8 cellular contexts compared by ENCODE assay signal in genomic region chr13:113547248-113547971, GRCh38. TPM values are rescaled to one million over a fixed set of nuclear protein-coding genes. Genes with fewer than 3 reads are reported as not detected.
DNase-seq lines count a peak whose midpoint lies in the region; ATAC-seq and TF ChIP-seq lines count a peak whose summit lies in the region.
"Had no signal": no experiment of that assay in that cellular context is flagged by ENCODE, and none has a peak within 500 bp of the region (broad histone marks: within the 10 kb centered on the region; RNA-seq: fewer than 3 reads in every experiment).

No MANE protein-coding gene starts in this region.

- peaks cover 53% of the 10 kb centered on the region for H4K20me1 ChIP-seq in IMR-90 (ENCODE audit: insufficient read depth, low read length)

- H2BK20ac ChIP-seq in IMR-90 (ENCODE audit: low read depth, low read length), result no peak overlapping the region

- H2AK5ac ChIP-seq in IMR-90 (ENCODE audit: low read depth, low read length), result peak overlapping the region; percentile 23; the same call in 1 of the 2 replicates

- no peak overlapping the region for H3K4me3 ChIP-seq in IMR-90 (ENCODE audit: insufficient read depth, low read depth, low read length)
- H3K4me3 ChIP-seq in coronary artery, result no peak overlapping the region
- no peak overlapping the region for H3K4me3 ChIP-seq in thyroid gland (replicated peaks in 1 of 3)

- intact Hi-C loops in IMR-90 (cut with micrococcal nuclease) (no loop called here), thyroid gland (cut with DNase I) (no loop called here)

- no peak overlapping the region for H3K4ac ChIP-seq in IMR-90 (ENCODE audit: low read depth, low read length)

- H3K4me2 ChIP-seq in IMR-90 (ENCODE audit: low read depth, low read length), result no peak overlapping the region

- H3K23ac ChIP-seq in IMR-90 (ENCODE audit: low read depth, low read length), result no peak overlapping the region

- POLR2A ChIA-PET in IMR-90 (lab: Charles Lee; ENCODE audit: unreplicated experiment), result no interaction called here

- ATAC-seq in IMR-90 (ENCODE audit: low read depth), result no peak
- no peak for ATAC-seq in HG03460 (IDR thresholded peaks at IDR 0.05; ENCODE audit: unreplicated experiment)

- H3K36me3 ChIP-seq in IMR-90 (ENCODE audit: control insufficient read depth, insufficient read depth, low read length) (peaks cover 49% of the 10 kb centered on the region), thyroid gland (no peaks in the 10 kb centered on the region)

- no peak overlapping the region for H2BK5ac ChIP-seq in IMR-90 (ENCODE audit: low read depth, low read length, poor library complexity, severe bottlenecking)

- no peak overlapping the region for H4K91ac ChIP-seq in IMR-90 (ENCODE audit: insufficient read depth, low read depth, low read length)

- peaks cover 7% of the 10 kb centered on the region; the same call in 1 of the 2 replicates for H3K9me1 ChIP-seq in IMR-90 (ENCODE audit: insufficient read depth, low read length)

- H2BK120ac ChIP-seq in IMR-90 (ENCODE audit: low read depth, low read length), result no peak overlapping the region

- H3K4me1 ChIP-seq in IMR-90 (ENCODE audit: control insufficient read depth, insufficient read depth, low read length) (peaks cover 16% of the 10 kb centered on the region), thyroid gland (peaks cover 9 to 19% of the 10 kb centered on the region in 2 donors)

- no peak overlapping the region for H3K14ac ChIP-seq in IMR-90 (replicated peaks; ENCODE audit: low read depth, low read length)

- no peak overlapping the region for H4K5ac ChIP-seq in IMR-90 (ENCODE audit: low read depth, low read length)

- TF ChIP-seq CTCF in IMR-90 (conservative IDR thresholded peaks at IDR 0.05; ENCODE audit: low read depth, low read length) (no peak), coronary artery (IDR thresholded peaks at IDR 0.05) (no peak), thyroid gland (IDR thresholded peaks at IDR 0.05) (no peak)

- no peak overlapping the region for H2BK15ac ChIP-seq in IMR-90 (ENCODE audit: low read depth, low read length)

- no peak overlapping the region for H2AFZ ChIP-seq in IMR-90 (replicated peaks; ENCODE audit: low read length, poor library complexity)

- WGBS in IMR-90 (ENCODE audit: extremely low coverage in 2 of 2, insufficient read length in 1 of 2), 2 experiments, result 72% methylated on average over 6 of the region's 27 CpGs; no CpG with 5 or more reads in 1 of the 2 experiments
- WGBS in thyroid gland, 2 donors, result 84 to 86% methylated on average over 22 to 26 of the region's 27 CpGs

- no peak overlapping the region for H3K9ac ChIP-seq in IMR-90 (ENCODE audit: low read depth, low read length)

- no peak overlapping the region for H3K18ac ChIP-seq in IMR-90 (ENCODE audit: low read depth, low read length)

- H3K27ac ChIP-seq in IMR-90 (ENCODE audit: insufficient read depth, low read length) (no peak overlapping the region), coronary artery (peak overlapping the region in 1 of 2 donors; percentile 57), layer of hippocampus (ENCODE audit: low read depth, low read length) (peak overlapping the region; percentile 18), thyroid gland (peak overlapping the region in 2 of 3 donors; percentile 7 to 61)

- H3K56ac ChIP-seq in IMR-90 (ENCODE audit: extremely low read depth, insufficient read depth, low read length), result no peak overlapping the region

- H3K9me3 ChIP-seq in IMR-90 (ENCODE audit: control insufficient read depth, insufficient read depth, low read length) (no peaks in the 10 kb centered on the region), thyroid gland (no peaks in the 10 kb centered on the region)

- in situ Hi-C loops in IMR-90 (cut with MboI; ENCODE audit: low sequenced_read_pairs), result no loop called here

- H3K27me3 ChIP-seq in IMR-90 (ENCODE audit: control insufficient read depth, insufficient read depth, low read length), result no peaks in the 10 kb centered on the region
- no peaks in the 10 kb centered on the region for H3K27me3 ChIP-seq in layer of hippocampus (ENCODE audit: control insufficient read depth, insufficient read depth, low read length)
- no peaks in the 10 kb centered on the region for H3K27me3 ChIP-seq in thyroid gland

- TF ChIP-seq RAD21 in IMR-90 (IDR thresholded peaks at IDR 0.05; ENCODE audit: low read length), result no peak

- dilution Hi-C loops in IMR-90 (cut with HindIII; ENCODE audit: low sequenced_read_pairs, unreplicated experiment), result no loop called here

- no peak overlapping the region for H2AK9ac ChIP-seq in IMR-90 (replicated peaks; ENCODE audit: low read depth, low read length, poor library complexity)

- H3K79me1 ChIP-seq in IMR-90 (ENCODE audit: low read depth in 1 of 2, low read length in 2 of 2), result peaks cover 45 to 67% of the 10 kb centered on the region in 2 experiments

- no peak overlapping the region; a peak in 1 of 4 replicates for H4K8ac ChIP-seq in IMR-90 (ENCODE audit: low read depth in 2 of 2, low read length in 2 of 2)

- CTCF ChIA-PET in IMR-90 (lab: Yijun Ruan, JAX), result no interaction called here

- no TSS peak for BruUV-seq in IMR-90 (replicated peaks; lab: Mats Ljungman, UMichigan)

- no peak for TF ChIP-seq POLR2A in IMR-90 (IDR thresholded peaks at IDR 0.05; ENCODE audit: low read depth, low read length)
- TF ChIP-seq POLR2A in thyroid gland (IDR thresholded peaks at IDR 0.05), result no peak

- peak; percentile 39 for DNase-seq in IMR-90
- DNase-seq in coronary artery (ENCODE audit: low spot score), result peak; percentile 58
- no peak for DNase-seq in thyroid gland
- DNase-seq in hippocampal formation (lab: John Stamatoyannopoulos, UW), result no peak
- DNase-seq in NCI-H2227 (lab: John Stamatoyannopoulos, UW; ENCODE audit: unreplicated experiment), result no peak
- DNase-seq: activated T-cell treated with anti-CD3 and anti-CD28 coated beads for 4 hours had no signal

TF ChIP-seq in IMR-90, 13 proteins besides CTCF, POLR2A, EP300 and RAD21:
- TF ChIP-seq MXI1 (IDR thresholded peaks at IDR 0.05; ENCODE audit: borderline replicate concordance, low read depth, low read length) (no peak), RCOR1 (IDR thresholded peaks at IDR 0.05; ENCODE audit: insufficient replicate concordance, low read length) (no peak), RFX5 (IDR thresholded peaks at IDR 0.05; ENCODE audit: low read depth, low read length) (no peak), MAZ (IDR thresholded peaks at IDR 0.05; ENCODE audit: borderline replicate concordance, low read depth, low read length) (no peak), CHD1 (IDR thresholded peaks at IDR 0.05; ENCODE audit: low read depth, low read length) (no peak), BHLHE40 (IDR thresholded peaks at IDR 0.05; ENCODE audit: low read depth, low read length) (no peak), ELK1 (IDR thresholded peaks at IDR 0.05; ENCODE audit: borderline replicate concordance, low read depth, low read length) (no peak), NFE2L2 (IDR thresholded peaks at IDR 0.05; ENCODE audit: low read depth, low read length) (no peak), CEBPB (IDR thresholded peaks at IDR 0.05; ENCODE audit: low read depth, low read length) (no peak)

RNA-seq across cellular contexts. Expression of gene TFDP1, which starts 37.1 kb away (rescaled TPM):
- total RNA-seq in IMR-90 (2012; rRNA removed), result 59.2 and 59.3 TPM in 2 replicates
- 97.0 and 97.8 TPM in 2 replicates for polyA plus RNA-seq in IMR-90 (2012; rRNA removed)
- polyA plus RNA-seq in IMR-90 (2012; cell fraction: cytosol; rRNA removed), result 50.0 and 55.8 TPM in 2 replicates
- polyA plus RNA-seq in IMR-90 (2012; cell fraction: nucleus; rRNA removed; ENCODE audit: low replicate concordance), result 54.6 and 91.2 TPM in 2 replicates
- total RNA-seq in thyroid gland, result 10 to 100 TPM; 48.0 to 84.2 (median 53.9) TPM

RNA-seq across cellular contexts. Expression of gene DCUN1D2, which starts 56.9 kb away (rescaled TPM):
- 6.9 and 8.1 TPM in 2 replicates for total RNA-seq in IMR-90 (2012; rRNA removed)
- 7.9 and 11.5 TPM in 2 replicates for polyA plus RNA-seq in IMR-90 (2012; rRNA removed)
- 4.2 and 6.5 TPM in 2 replicates for polyA plus RNA-seq in IMR-90 (2012; cell fraction: cytosol; rRNA removed)
- 43.9 and 65.7 TPM in 2 replicates for polyA plus RNA-seq in IMR-90 (2012; cell fraction: nucleus; rRNA removed; ENCODE audit: low replicate concordance)
- total RNA-seq in thyroid gland, result 10 to 100 TPM in 2 of 4 donors, 1 to 10 TPM in 2; 8.8 to 15.3 (median 10.4) TPM

Comparison
In these comparisons a context has a peak if more than half of its experiments do, and no peak if none do; other contexts are left out.
1. DNase-seq: peak in IMR-90 (single experiment) and coronary artery (single experiment); none in thyroid gland (0 of 2), hippocampal formation (0 of 2) and NCI-H2227 (single experiment).